26 cellular contexts compared by ENCODE assay signal in the genomic region with DNA sequence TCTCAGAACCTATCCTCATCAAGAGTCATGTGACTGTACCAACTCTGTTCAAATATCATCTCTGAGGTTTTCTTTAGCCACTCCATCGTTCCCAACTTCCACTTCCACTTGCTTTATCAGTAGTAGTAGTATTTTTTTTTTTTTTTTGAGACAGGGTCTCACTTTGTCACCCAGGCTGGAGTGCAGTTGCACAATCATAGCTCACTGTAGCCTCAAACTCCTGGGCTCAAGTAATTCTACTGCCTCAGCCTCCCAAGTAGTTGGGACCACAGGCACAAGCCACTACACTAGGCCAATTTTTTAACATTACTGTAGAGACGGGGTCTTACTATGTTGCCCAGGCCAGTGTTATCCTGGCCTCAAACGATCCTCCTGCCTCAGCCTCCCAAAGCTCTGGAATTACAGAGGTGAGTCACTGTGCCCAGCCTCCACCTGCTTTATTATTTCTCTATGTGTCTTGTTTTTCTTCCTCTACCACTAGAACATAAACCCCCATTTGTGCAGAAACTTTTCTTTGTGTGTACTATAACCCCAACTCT.
"Had no signal": no experiment of that assay in that cellular context is flagged by ENCODE, and none has a peak within 500 bp of the region (broad histone marks: within the 10 kb centered on the region; RNA-seq: fewer than 3 reads in every experiment).

No MANE protein-coding gene starts in this region.

- H3K4me3 ChIP-seq: gastrocnemius medialis, left lung, lower lobe of right lung, neural progenitor cell, right atrium auricular region, spleen, tibial nerve had no signal

- H3K27me3 ChIP-seq: gastrocnemius medialis, left lung, neural progenitor cell, right atrium auricular region, spleen, tibial nerve had no signal

- H3K36me3 ChIP-seq: gastrocnemius medialis, lower lobe of right lung, right atrium auricular region had no signal

- H3K27ac ChIP-seq: gastrocnemius medialis, left lung, lower lobe of right lung, neural progenitor cell, right atrium auricular region, spleen, tibial nerve, VCaP had no signal

- H3K9ac ChIP-seq: neural progenitor cell had no signal

- H3K27ac Mint-ChIP-seq: activated T-cell treated with anti-CD3 and anti-CD28 coated beads, Interleukin-2, amount 50 U/mL, for 24 hours had no signal

- H3K9me3 ChIP-seq: gastrocnemius medialis, left lung, lower lobe of right lung, right atrium auricular region, tibial nerve had no signal

- H3K27me3 Mint-ChIP-seq: activated T-cell treated with anti-CD3 and anti-CD28 coated beads, Interleukin-2, amount 50 U/mL, for 24 hours; effector memory CD8-positive, alpha-beta T cell had no signal

- H3K4me3 Mint-ChIP-seq: activated T-cell treated with anti-CD3 and anti-CD28 coated beads, Interleukin-2, amount 50 U/mL, for 24 hours; effector memory CD8-positive, alpha-beta T cell; natural killer cell; neural progenitor cell had no signal

- H3K4me2 ChIP-seq: neural progenitor cell had no signal

- H2AFZ ChIP-seq: neural progenitor cell had no signal

- DNase-seq: activated CD4-positive, alpha-beta T cell treated with anti-CD3 and anti-CD28 coated beads, Interleukin-2, amount 50 U/mL, for 1 hour; activated CD8-positive, alpha-beta memory T cell treated with anti-CD3 and anti-CD28 coated beads for 24 hours; activated CD8-positive, alpha-beta memory T cell treated with anti-CD3 and anti-CD28 coated beads, Interleukin-2, amount 50 U/mL, for 4 hours; activated naive CD4-positive, alpha-beta T cell treated with Interleukin-2 at 50 U/mL for 16 hours; activated T-cell treated with anti-CD3 and anti-CD28 coated beads, Interleukin-2, amount 50 U/mL, for 24 hours; amygdala; caudate nucleus; cortex of kidney; effector memory CD8-positive, alpha-beta T cell; erythroblast; gastrocnemius medialis; glutamatergic neuron; left lung; lower lobe of right lung; mesendoderm; natural killer cell; occipital lobe; spleen; stimulated activated CD4-positive, alpha-beta T cell treated with anti-CD3 and anti-CD28 coated beads, Interleukin-2, amount 100 ng/mL, for 48 hours; stimulated activated naive CD4-positive, alpha-beta T cell treated with Interleukin-2 at 50 U/mL for 16 hours; SW 1271 had no signal

- H3K9me3 Mint-ChIP-seq: activated T-cell treated with anti-CD3 and anti-CD28 coated beads, Interleukin-2, amount 50 U/mL, for 24 hours; effector memory CD8-positive, alpha-beta T cell; natural killer cell; neural progenitor cell had no signal

- ATAC-seq: activated CD4-positive, CD25-positive, alpha-beta regulatory T cell treated with anti-CD3 and anti-CD28 coated beads, Interleukin-2, amount 50 U/mL, for 24 hours; effector memory CD8-positive, alpha-beta T cell; gastrocnemius medialis; left lung; lower lobe of right lung; natural killer cell had no signal

- H3K36me3 Mint-ChIP-seq: natural killer cell had no signal
